ENCODE assay signal across 17 cellular contexts in the genomic region with DNA sequence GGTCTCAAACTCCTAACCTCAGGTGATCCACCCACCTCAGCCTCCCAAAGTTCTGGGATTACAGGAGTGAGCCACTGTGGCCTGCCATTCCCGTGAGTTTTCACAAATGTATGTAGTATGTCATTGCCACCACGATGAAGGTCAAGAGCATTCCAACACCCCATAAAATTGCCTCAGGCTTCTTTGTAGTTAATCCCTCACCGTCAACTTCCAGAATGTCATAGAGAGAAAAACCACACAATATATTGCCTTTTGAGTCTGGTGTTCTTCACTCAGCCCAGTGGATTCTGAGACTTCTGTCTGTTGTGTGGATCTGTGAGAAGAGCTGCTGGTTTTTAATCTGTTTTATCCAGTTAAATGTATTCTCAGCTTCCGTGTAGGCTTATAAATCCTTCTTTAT. TPM values are rescaled to one million over a fixed set of nuclear protein-coding genes. Genes with fewer than 3 reads are reported as not detected.
"Had no signal": no experiment of that assay in that cellular context is flagged by ENCODE, and none has a peak within 500 bp of the region (broad histone marks: within the 10 kb centered on the region; RNA-seq: fewer than 3 reads in every experiment).

No MANE protein-coding gene starts in this region.

- H3K9me3 Mint-ChIP-seq: activated T-cell treated with anti-CD3 and anti-CD28 coated beads, Interleukin-2, amount 50 U/mL, for 4 hours; naive thymus-derived CD8-positive, alpha-beta T cell; stimulated activated naive B cell treated with anti-CD40 and anti-IgM and Interleukin-4, amounts not matched to agents 10 μg/mL and 1 μg/mL and 100 μg/mL, for 72 hours had no signal

- H3K4me1 Mint-ChIP-seq: activated CD8-positive, alpha-beta memory T cell treated with anti-CD3 and anti-CD28 coated beads, Interleukin-2, amount 10 ng/mL, durations not matched to agents 7 days and 5 days had no signal

- H3K4me1 ChIP-seq: lower lobe of right lung, right lobe of liver, upper lobe of left lung had no signal

- H3K4me3 ChIP-seq: lower lobe of right lung, mucosa of descending colon, right lobe of liver, upper lobe of left lung had no signal

- H3K27me3 Mint-ChIP-seq: activated CD8-positive, alpha-beta memory T cell treated with anti-CD3 and anti-CD28 coated beads, Interleukin-2, amount 10 ng/mL, durations not matched to agents 7 days and 5 days; naive thymus-derived CD8-positive, alpha-beta T cell; progenitor cell of endocrine pancreas; stimulated activated naive B cell treated with anti-CD40 and anti-IgM and Interleukin-4, amounts not matched to agents 10 μg/mL and 1 μg/mL and 100 μg/mL, for 72 hours had no signal

- H3K9me3 ChIP-seq: lower lobe of right lung, mucosa of descending colon, right lobe of liver, upper lobe of left lung had no signal

- DNase-seq: activated CD4-positive, alpha-beta T cell treated with anti-CD3 and anti-CD28 coated beads, Interleukin-2, amount 50 U/mL, for 48 hours; activated CD4-positive, CD25-positive, alpha-beta regulatory T cell treated with anti-CD3 and anti-CD28 coated beads, Interleukin-2, amount 50 U/mL, for 72 hours; activated CD8-positive, alpha-beta memory T cell treated with anti-CD3 and anti-CD28 coated beads, Interleukin-2, amount 10 ng/mL, durations not matched to agents 7 days and 5 days; activated gamma-delta T cell treated with Interleukin-2 at 50 U/mL for 16 hours; activated T-cell treated with anti-CD3 and anti-CD28 coated beads, Interleukin-2, amount 50 U/mL, for 4 hours; central memory CD4-positive, alpha-beta T cell; effector memory CD4-positive, alpha-beta T cell; lower lobe of right lung; mucosa of descending colon; right lobe of liver; stimulated activated CD4-positive, alpha-beta T cell treated with anti-CD3 and anti-CD28 coated beads, Interleukin-2, amount 100 ng/mL, for 24 hours; stimulated activated naive B cell treated with anti-CD40 and anti-IgM and Interleukin-4, amounts not matched to agents 10 μg/mL and 1 μg/mL and 100 μg/mL, for 72 hours; T-helper 9 cell; upper lobe of left lung had no signal

- H3K4me3 Mint-ChIP-seq: activated CD8-positive, alpha-beta memory T cell treated with anti-CD3 and anti-CD28 coated beads, Interleukin-2, amount 10 ng/mL, durations not matched to agents 7 days and 5 days; activated T-cell treated with anti-CD3 and anti-CD28 coated beads, Interleukin-2, amount 50 U/mL, for 4 hours; naive thymus-derived CD8-positive, alpha-beta T cell; stimulated activated naive B cell treated with anti-CD40 and anti-IgM and Interleukin-4, amounts not matched to agents 10 μg/mL and 1 μg/mL and 100 μg/mL, for 72 hours had no signal

- H3K27ac Mint-ChIP-seq: activated CD8-positive, alpha-beta memory T cell treated with anti-CD3 and anti-CD28 coated beads, Interleukin-2, amount 10 ng/mL, durations not matched to agents 7 days and 5 days; progenitor cell of endocrine pancreas had no signal

- H3K27me3 ChIP-seq: right lobe of liver, upper lobe of left lung had no signal

- ATAC-seq: activated CD8-positive, alpha-beta memory T cell treated with anti-CD3 and anti-CD28 coated beads, Interleukin-2, amount 10 ng/mL, durations not matched to agents 7 days and 5 days; activated T-cell treated with anti-CD3 and anti-CD28 coated beads, Interleukin-2, amount 50 U/mL, for 4 hours; lower lobe of right lung; mucosa of descending colon; naive thymus-derived CD8-positive, alpha-beta T cell; right lobe of liver; stimulated activated naive B cell treated with anti-CD40 and anti-IgM and Interleukin-4, amounts not matched to agents 10 μg/mL and 1 μg/mL and 100 μg/mL, for 72 hours had no signal

- H3K27ac ChIP-seq: lower lobe of right lung, right lobe of liver, upper lobe of left lung had no signal

RNA-seq across cellular contexts. Expression of a gene that starts 47.1 kb away (rescaled TPM):
- total RNA-seq: activated CD8-positive, alpha-beta memory T cell treated with anti-CD3 and anti-CD28 coated beads, Interleukin-2, amount 10 ng/mL, durations not matched to agents 7 days and 5 days; glomerular endothelial cell; naive thymus-derived CD8-positive, alpha-beta T cell; progenitor cell of endocrine pancreas had no signal
- polyA plus RNA-seq: naive thymus-derived CD8-positive, alpha-beta T cell had no signal
